ENCODE assay signal across 1 cellular context in genomic region chr3:51391075-51391565, GRCh38.
TF ChIP-seq lines count a peak whose summit lies in the region.

Gene RBM15B (plus strand): TSS chr3:51391285. CDS start chr3:51391400, 115 bp downstream.

TF ChIP-seq in HepG2, 621 proteins besides CTCF, POLR2A, EP300 and RAD21 (continued from another document):
- TF ChIP-seq SPEN (CRISPR knock-in tag; IDR thresholded peaks at IDR 0.05; ENCODE audit: low read depth) (peak; percentile 99), ZNF17 (CRISPR knock-in tag; IDR thresholded peaks at IDR 0.05) (no peak), GABPB1 (CRISPR knock-in tag; IDR thresholded peaks at IDR 0.05) (peak; percentile 90), ZNF792 (CRISPR knock-in tag; IDR thresholded peaks at IDR 0.05) (peak; percentile 60; the same call in 1 of the 2 replicates), GATAD1 (CRISPR knock-in tag; IDR thresholded peaks at IDR 0.05) (peak; percentile 93), ZNF891 (CRISPR knock-in tag; IDR thresholded peaks at IDR 0.05) (no peak), ZNF20 (CRISPR knock-in tag; IDR thresholded peaks at IDR 0.05) (no peak), AKAP8 (CRISPR knock-in tag; IDR thresholded peaks at IDR 0.05) (peak; percentile 74; the same call in 1 of the 2 replicates)
- TF ChIP-seq, protein P1, sequence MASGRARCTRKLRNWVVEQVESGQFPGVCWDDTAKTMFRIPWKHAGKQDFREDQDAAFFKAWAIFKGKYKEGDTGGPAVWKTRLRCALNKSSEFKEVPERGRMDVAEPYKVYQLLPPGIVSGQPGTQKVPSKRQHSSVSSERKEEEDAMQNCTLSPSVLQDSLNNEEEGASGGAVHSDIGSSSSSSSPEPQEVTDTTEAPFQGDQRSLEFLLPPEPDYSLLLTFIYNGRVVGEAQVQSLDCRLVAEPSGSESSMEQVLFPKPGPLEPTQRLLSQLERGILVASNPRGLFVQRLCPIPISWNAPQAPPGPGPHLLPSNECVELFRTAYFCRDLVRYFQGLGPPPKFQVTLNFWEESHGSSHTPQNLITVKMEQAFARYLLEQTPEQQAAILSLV (CRISPR knock-in tag; IDR thresholded peaks at IDR 0.05; ENCODE audit: borderline replicate concordance): peak; percentile 89; the same call in 1 of the 2 replicates
